In genomic region chr1:230684146-230684545, GRCh38 we compare ENCODE assay signal across 15 cellular contexts. TPM values are rescaled to one million over a fixed set of nuclear protein-coding genes. Genes with fewer than 3 reads are reported as not detected.
"Had no signal": no experiment of that assay in that cellular context is flagged by ENCODE, and none has a peak within 500 bp of the region (broad histone marks: within the 10 kb centered on the region; RNA-seq: fewer than 3 reads in every experiment).

No MANE protein-coding gene starts in this region.

- DNase-seq: activated CD4-positive, alpha-beta T cell treated with anti-CD3 and anti-CD28 coated beads for 48 hours; activated CD8-positive, alpha-beta memory T cell treated with anti-CD3 and anti-CD28 coated beads, Interleukin-2, amount 50 U/mL, for 48 hours; activated CD8-positive, alpha-beta T cell treated with anti-CD3 and anti-CD28 coated beads, Interleukin-2, amount 10 ng/mL, durations not matched to agents 7 days and 5 days; activated gamma-delta T cell treated with Interleukin-2 at 50 U/mL for 16 hours; amniotic stem cell; cerebellar nuclear complex; dermis blood vessel endothelial cell; left ventricle myocardium superior; nucleus accumbens; right cardiac atrium; stimulated activated naive CD8-positive, alpha-beta T cell treated with anti-CD3 and anti-CD28 coated beads, Interleukin-15, Interleukin-2, amounts not matched to agents 100 U/mL and 50 U/mL, for 24 hours; T-helper 17 cell had no signal

- H3K4me3 ChIP-seq: skin epidermis had no signal

RNA-seq across cellular contexts. Expression of gene AGT, which starts 29.8 kb away (rescaled TPM):
- total RNA-seq: activated CD8-positive, alpha-beta T cell treated with anti-CD3 and anti-CD28 coated beads, Interleukin-2, amount 10 ng/mL, durations not matched to agents 7 days and 5 days; natural killer cell treated with Interleukin-12 subunit alpha and Interleukin-12 subunit beta and Interleukin-15 and Interleukin-18, amount 100 ng/mL, for 72 hours; T-helper 17 cell had no signal
- polyA plus RNA-seq: keratinocyte had no signal
